Comparison of ENCODE assay signal across 16 cellular contexts in genomic region chr15:92377083-92377789, GRCh38. TPM values are rescaled to one million over a fixed set of nuclear protein-coding genes. Genes with fewer than 3 reads are reported as not detected.
DNase-seq lines count a peak whose midpoint lies in the region; ATAC-seq and TF ChIP-seq lines count a peak whose summit lies in the region.
"Had no signal": no experiment of that assay in that cellular context is flagged by ENCODE, and none has a peak within 500 bp of the region (broad histone marks: within the 10 kb centered on the region; RNA-seq: fewer than 3 reads in every experiment).

No MANE protein-coding gene starts in this region.

- H3K27ac ChIP-seq in foreskin keratinocyte: no peak overlapping the region
- no peak overlapping the region for H3K27ac ChIP-seq in esophagus muscularis mucosa (replicated peaks in 1 of 4)
- H3K27ac ChIP-seq: cardiac muscle cell, suprapubic skin had no signal

- peaks cover 39% of the 10 kb centered on the region for H3K4me1 ChIP-seq in foreskin keratinocyte
- no peaks in the 10 kb centered on the region for H3K4me1 ChIP-seq in esophagus muscularis mucosa
- H3K4me1 ChIP-seq: suprapubic skin had no signal

- ATAC-seq in foreskin keratinocyte (peak; percentile 87), HG02623 (IDR thresholded peaks at IDR 0.05; ENCODE audit: unreplicated experiment) (no peak)
- ATAC-seq: activated naive CD4-positive, alpha-beta T cell treated with anti-CD3 and anti-CD28 coated beads, Interleukin-2, amount 50 U/mL, for 72 hours had no signal

- H3K4me3 ChIP-seq in esophagus muscularis mucosa: no peak overlapping the region
- H3K4me3 ChIP-seq: cardiac muscle cell, suprapubic skin had no signal

- intact Hi-C loops in posterior cingulate gyrus (cut with DNase I): no loop called here
- intact Hi-C loops in esophagus muscularis mucosa (cut with DNase I): no loop called here

- DNase-seq in EH (ENCODE audit: low read depth) (peak; percentile 3), NCI-H460 (ENCODE audit: extremely low read depth, low read depth) (peak; percentile 38), foreskin keratinocyte (peak; percentile 32 to 78), posterior cingulate gyrus (peak in 6 of 10 donors; percentile 33 to 89 (median 53)), SHP77 (lab: John Stamatoyannopoulos, UW) (no peak), esophagus muscularis mucosa (ENCODE audit: extremely low spot score) (no peak)
- DNase-seq in central memory CD4-positive, alpha-beta T cell: no peak
- DNase-seq: activated CD8-positive, alpha-beta memory T cell treated with anti-CD3 and anti-CD28 coated beads, Interleukin-2, amount 50 U/mL, for 4 hours; C1 segment of cervical spinal cord; EL had no signal

- TF ChIP-seq POLR2A in esophagus muscularis mucosa (IDR thresholded peaks at IDR 0.05; ENCODE audit: low read depth): no peak

- peaks cover 0 to 12% (median 7%) of the 10 kb centered on the region in 4 donors for H3K9me3 ChIP-seq in esophagus muscularis mucosa
- H3K9me3 ChIP-seq: suprapubic skin had no signal

- WGBS in esophagus muscularis mucosa: 83% methylated on average over 10 of the region's 10 CpGs

- H3K27me3 ChIP-seq in foreskin keratinocyte (no peaks in the 10 kb centered on the region), esophagus muscularis mucosa (peaks cover 0 to 21% (median 0%) of the 10 kb centered on the region in 4 donors)
- H3K27me3 ChIP-seq: cardiac muscle cell had no signal

- H3K36me3 ChIP-seq in esophagus muscularis mucosa: no peaks in the 10 kb centered on the region
- H3K36me3 ChIP-seq: cardiac muscle cell, suprapubic skin had no signal

- TF ChIP-seq CTCF in foreskin keratinocyte (conservative IDR thresholded peaks at IDR 0.05): peak; percentile 21
- no peak for TF ChIP-seq CTCF in esophagus muscularis mucosa (IDR thresholded peaks at IDR 0.05)

- no peak for TF ChIP-seq EP300 in esophagus muscularis mucosa (IDR thresholded peaks at IDR 0.05)

RNA-seq across cellular contexts. Expression of gene ST8SIA2, which starts 16.4 kb away (rescaled TPM):
- total RNA-seq in NCI-H460 (2014; rRNA removed; shearing (Covaris generic)): 1.9 and 2.6 TPM in 2 replicates
- polyA plus RNA-seq in NCI-H460 (2014; cell fraction: nucleus; rRNA removed): 2.2 and 6.5 TPM in 2 replicates
- 0.99 and 1.5 TPM in 2 replicates for total RNA-seq in foreskin keratinocyte
- polyA plus RNA-seq in foreskin keratinocyte: 0.48 and 1.0 TPM in 2 replicates
- under 1 TPM in 3 of 4 donors, not detected in 1; 0.13 to 0.57 (median 0.50) TPM for total RNA-seq in esophagus muscularis mucosa
- total RNA-seq: activated naive CD4-positive, alpha-beta T cell treated with anti-CD3 and anti-CD28 coated beads, Interleukin-2, amount 50 U/mL, for 72 hours; HT-29; posterior vena cava; suprapubic skin had no signal

Comparison
In these comparisons a context has a peak if more than half of its experiments do, and no peak if none do; other contexts are left out.
1. DNase-seq: peak in EH (single experiment), NCI-H460 (single experiment), foreskin keratinocyte (2 of 2) and posterior cingulate gyrus (6 of 10); none in central memory CD4-positive, alpha-beta T cell (single experiment), SHP77 (0 of 2) and esophagus muscularis mucosa (single experiment).